ENCODE assay signal across 8 cellular contexts in genomic region chr6:27138837-27139752, GRCh38.
A peak's percentile ranks its signal among the peaks of the same experiment; 100 is the strongest.
DNase-seq lines count a peak whose midpoint lies in the region; ATAC-seq and TF ChIP-seq lines count a peak whose summit lies in the region.

No MANE protein-coding gene starts in this region.

- H2BK5ac ChIP-seq in mesenchymal stem cell (ENCODE audit: low read depth, low read length, poor library complexity, severe bottlenecking), result no peak overlapping the region

- H3K18ac ChIP-seq in mesenchymal stem cell (ENCODE audit: low read depth in 1 of 2, low read length in 2 of 2), result peak overlapping the region; percentile 81 to 95

- no peaks in the 10 kb centered on the region for H3K27me3 ChIP-seq in DOHH2 (ENCODE audit: control insufficient read depth, low read length)
- no peaks in the 10 kb centered on the region for H3K27me3 ChIP-seq in mesenchymal stem cell (ENCODE audit: control insufficient read depth in 1 of 2, insufficient read depth in 1 of 2, low read length in 2 of 2)

- TF ChIP-seq CTCF in DOHH2 (IDR thresholded peaks at IDR 0.05; ENCODE audit: low read depth, low read length, poor library complexity, severe bottlenecking), result no peak

- H3K9me3 ChIP-seq in DOHH2 (ENCODE audit: control insufficient read depth, insufficient read depth, low read length), result no peaks in the 10 kb centered on the region
- H3K9me3 ChIP-seq in KOPT-K1 (ENCODE audit: insufficient read depth, low read length, poor library complexity, severe bottlenecking), result no peaks in the 10 kb centered on the region
- no peaks in the 10 kb centered on the region for H3K9me3 ChIP-seq in mesenchymal stem cell (ENCODE audit: control insufficient read depth, low read length)

- no peak overlapping the region for H2AK5ac ChIP-seq in mesenchymal stem cell (ENCODE audit: low read length, severe bottlenecking)

- H2BK120ac ChIP-seq in mesenchymal stem cell (ENCODE audit: low read depth, low read length), result peak overlapping the region; percentile 19

- H3K27ac ChIP-seq in DOHH2 (ENCODE audit: low read depth, low read length) (peak overlapping the region; percentile 99), KOPT-K1 (ENCODE audit: low read depth, low read length, poor library complexity, severe bottlenecking) (peak overlapping the region; percentile 98), mesenchymal stem cell (ENCODE audit: low read length, poor library complexity, severe bottlenecking) (peak overlapping the region; percentile 49)

- H4K8ac ChIP-seq in mesenchymal stem cell (ENCODE audit: low read length), result peak overlapping the region; percentile 96

- H3K4ac ChIP-seq in mesenchymal stem cell (ENCODE audit: low read depth in 1 of 2, low read length in 2 of 2), result peak overlapping the region; percentile 62 to 97

- WGBS in mesenchymal stem cell, result under 1% methylated on average over 35 of the region's 36 CpGs

- peaks cover 21% of the 10 kb centered on the region for H3K36me3 ChIP-seq in DOHH2 (ENCODE audit: control insufficient read depth, low read length)
- no peaks in the 10 kb centered on the region for H3K36me3 ChIP-seq in KOPT-K1 (ENCODE audit: insufficient read depth, low read length)
- H3K36me3 ChIP-seq in mesenchymal stem cell (ENCODE audit: control insufficient read depth in 1 of 2, insufficient read depth in 2 of 2, low read depth in 1 of 2, low read length in 2 of 2), result peaks cover 0 to 17% of the 10 kb centered on the region in 2 experiments

- H3K23ac ChIP-seq in mesenchymal stem cell (ENCODE audit: low read length in 2 of 2), result peak overlapping the region in 1 of 2 experiments; percentile 60

- peak overlapping the region in 1 of 2 experiments; percentile 23 for H2BK12ac ChIP-seq in mesenchymal stem cell (ENCODE audit: low read length in 2 of 2)

- peak overlapping the region; percentile 83 for H3K4me3 ChIP-seq in DOHH2 (ENCODE audit: low read length)
- peak overlapping the region; percentile 78 to 84 for H3K4me3 ChIP-seq in mesenchymal stem cell (ENCODE audit: insufficient read depth in 1 of 2, low read depth in 1 of 2, low read length in 2 of 2)

- peak; percentile 28 to 50 for DNase-seq in activated CD4-positive, alpha-beta T cell treated with anti-CD3 and anti-CD28 coated beads for 4 hours
- DNase-seq in effector CD4-positive, alpha-beta T cell, result peak; percentile 35
- DNase-seq in mesenchymal stem cell (peak; percentile 61), SW 1271 (lab: John Stamatoyannopoulos, UW) (no peak)
- DNase-seq in stimulated activated naive CD8-positive, alpha-beta T cell treated with anti-CD3 and anti-CD28 coated beads, Interleukin-15, Interleukin-2, amounts not matched to agents 100 U/mL and 50 U/mL, for 24 hours, result peak; percentile 83

- H3K79me1 ChIP-seq in mesenchymal stem cell (replicated peaks; ENCODE audit: low read length, poor library complexity, severe bottlenecking), result peaks cover 12% of the 10 kb centered on the region

- peak overlapping the region; percentile 87 for H3K4me2 ChIP-seq in DOHH2 (ENCODE audit: low read length)
- H3K4me2 ChIP-seq in mesenchymal stem cell (ENCODE audit: low read length, poor library complexity, severe bottlenecking), result peak overlapping the region; percentile 86

- H3K79me2 ChIP-seq in DOHH2 (ENCODE audit: control insufficient read depth, low read length), result no peaks in the 10 kb centered on the region; the same call in 1 of the 2 replicates

- peak; percentile 54 for ATAC-seq in GM21528 (IDR thresholded peaks at IDR 0.05; ENCODE audit: low FRiP score, unreplicated experiment)
- peak; percentile 82 for ATAC-seq in stimulated activated naive CD8-positive, alpha-beta T cell treated with anti-CD3 and anti-CD28 coated beads, Interleukin-15, Interleukin-2, amounts not matched to agents 100 U/mL and 50 U/mL, for 24 hours

- H3F3A ChIP-seq in DOHH2 (ENCODE audit: control insufficient read depth, insufficient read depth), result peaks cover 41% of the 10 kb centered on the region

- H3K4me1 ChIP-seq in DOHH2 (ENCODE audit: control insufficient read depth, low read length), result peaks cover 81% of the 10 kb centered on the region
- peaks cover 5% of the 10 kb centered on the region for H3K4me1 ChIP-seq in mesenchymal stem cell (ENCODE audit: control insufficient read depth, insufficient read depth, low read depth, low read length)

- no peaks in the 10 kb centered on the region for H4K20me1 ChIP-seq in DOHH2 (ENCODE audit: control insufficient read depth, insufficient read depth, low read depth, low read length)

- peak overlapping the region; percentile 69 for H2BK15ac ChIP-seq in mesenchymal stem cell (ENCODE audit: low read depth, poor library complexity, severe bottlenecking)

- peak overlapping the region in 1 of 2 experiments; percentile 50 for H3K14ac ChIP-seq in mesenchymal stem cell (ENCODE audit: low read length in 2 of 2)

- peak overlapping the region; percentile 75 for H3K9ac ChIP-seq in mesenchymal stem cell (ENCODE audit: low read length)

- peak overlapping the region; percentile 96 for H4K91ac ChIP-seq in mesenchymal stem cell (ENCODE audit: low read length)

- peak overlapping the region; percentile 36 for H2AFZ ChIP-seq in mesenchymal stem cell (ENCODE audit: low read depth, low read length)

- H3K9me2 ChIP-seq in DOHH2 (replicated peaks; ENCODE audit: control insufficient read depth, low read length), result no peaks in the 10 kb centered on the region

Comparison
In these comparisons a context has a peak if more than half of its experiments do, and no peak if none do; other contexts are left out.
1. H3K27ac ChIP-seq: peak in every context shown above with its lines; median percentile 99 in DOHH2; 98 in KOPT-K1; 49 in mesenchymal stem cell.
2. DNase-seq: peak in activated CD4-positive, alpha-beta T cell treated with anti-CD3 and anti-CD28 coated beads for 4 hours (2 of 2), effector CD4-positive, alpha-beta T cell (single experiment), mesenchymal stem cell (single experiment) and stimulated activated naive CD8-positive, alpha-beta T cell treated with anti-CD3 and anti-CD28 coated beads, Interleukin-15, Interleukin-2, amounts not matched to agents 100 U/mL and 50 U/mL, for 24 hours (single experiment); none in SW 1271 (0 of 2).